Comparison of ENCODE assay signal across 1 cellular context in the genomic region with DNA sequence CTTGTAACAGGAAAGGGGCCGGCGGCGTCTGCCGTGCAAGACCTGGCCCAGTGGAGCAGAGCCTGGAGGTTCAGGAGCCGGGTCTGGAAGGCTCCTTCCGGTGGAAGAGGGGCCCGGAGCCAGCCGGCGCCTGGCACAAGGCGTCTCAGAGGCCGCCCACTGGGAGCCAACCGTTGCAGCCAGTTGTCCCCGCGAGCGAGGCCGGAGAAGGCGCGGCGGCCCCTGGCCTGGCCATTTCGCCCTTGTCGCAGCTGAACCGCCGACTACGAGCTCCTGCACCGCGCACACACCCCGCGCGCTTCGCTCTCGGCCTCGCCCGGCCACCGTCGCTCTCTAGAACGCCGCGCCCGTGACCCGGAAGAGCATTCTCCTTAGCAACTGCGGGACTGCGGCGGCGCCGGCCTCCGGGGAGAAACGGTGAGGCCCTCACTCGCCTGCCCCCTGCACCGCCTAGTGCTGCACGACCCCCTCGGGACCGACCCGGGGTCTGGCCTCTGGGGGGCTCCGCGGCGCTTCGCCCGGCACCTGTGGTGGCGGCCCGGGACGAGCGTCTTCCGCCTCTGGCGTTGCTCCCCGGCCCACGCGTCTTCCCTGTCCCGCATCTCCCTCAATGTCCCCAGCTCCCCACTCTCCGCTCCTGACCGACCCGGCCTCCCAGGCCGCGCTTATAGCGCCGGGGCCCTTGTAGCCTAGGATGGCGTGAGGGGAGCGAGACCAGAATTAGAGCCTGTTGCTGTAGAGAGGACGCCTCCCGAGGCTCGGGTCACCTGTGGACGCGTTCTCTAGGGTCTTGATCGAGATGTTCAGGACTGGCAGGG.
A peak's percentile ranks its signal among the peaks of the same experiment; 100 is the strongest.
TF ChIP-seq lines count a peak whose summit lies in the region.

A gene with protein sequence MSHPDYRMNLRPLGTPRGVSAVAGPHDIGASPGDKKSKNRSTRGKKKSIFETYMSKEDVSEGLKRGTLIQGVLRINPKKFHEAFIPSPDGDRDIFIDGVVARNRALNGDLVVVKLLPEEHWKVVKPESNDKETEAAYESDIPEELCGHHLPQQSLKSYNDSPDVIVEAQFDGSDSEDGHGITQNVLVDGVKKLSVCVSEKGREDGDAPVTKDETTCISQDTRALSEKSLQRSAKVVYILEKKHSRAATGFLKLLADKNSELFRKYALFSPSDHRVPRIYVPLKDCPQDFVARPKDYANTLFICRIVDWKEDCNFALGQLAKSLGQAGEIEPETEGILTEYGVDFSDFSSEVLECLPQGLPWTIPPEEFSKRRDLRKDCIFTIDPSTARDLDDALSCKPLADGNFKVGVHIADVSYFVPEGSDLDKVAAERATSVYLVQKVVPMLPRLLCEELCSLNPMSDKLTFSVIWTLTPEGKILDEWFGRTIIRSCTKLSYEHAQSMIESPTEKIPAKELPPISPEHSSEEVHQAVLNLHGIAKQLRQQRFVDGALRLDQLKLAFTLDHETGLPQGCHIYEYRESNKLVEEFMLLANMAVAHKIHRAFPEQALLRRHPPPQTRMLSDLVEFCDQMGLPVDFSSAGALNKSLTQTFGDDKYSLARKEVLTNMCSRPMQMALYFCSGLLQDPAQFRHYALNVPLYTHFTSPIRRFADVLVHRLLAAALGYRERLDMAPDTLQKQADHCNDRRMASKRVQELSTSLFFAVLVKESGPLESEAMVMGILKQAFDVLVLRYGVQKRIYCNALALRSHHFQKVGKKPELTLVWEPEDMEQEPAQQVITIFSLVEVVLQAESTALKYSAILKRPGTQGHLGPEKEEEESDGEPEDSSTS (plus strand): TSS at position 365 of the 818 bp plus-strand sequence. CDS start 53,215 bp downstream, outside the sequence.

TF ChIP-seq in WTC11, 78 proteins besides CTCF, POLR2A, EP300 and RAD21 (continued from another document and continues in another):
- TF ChIP-seq, protein P1, sequence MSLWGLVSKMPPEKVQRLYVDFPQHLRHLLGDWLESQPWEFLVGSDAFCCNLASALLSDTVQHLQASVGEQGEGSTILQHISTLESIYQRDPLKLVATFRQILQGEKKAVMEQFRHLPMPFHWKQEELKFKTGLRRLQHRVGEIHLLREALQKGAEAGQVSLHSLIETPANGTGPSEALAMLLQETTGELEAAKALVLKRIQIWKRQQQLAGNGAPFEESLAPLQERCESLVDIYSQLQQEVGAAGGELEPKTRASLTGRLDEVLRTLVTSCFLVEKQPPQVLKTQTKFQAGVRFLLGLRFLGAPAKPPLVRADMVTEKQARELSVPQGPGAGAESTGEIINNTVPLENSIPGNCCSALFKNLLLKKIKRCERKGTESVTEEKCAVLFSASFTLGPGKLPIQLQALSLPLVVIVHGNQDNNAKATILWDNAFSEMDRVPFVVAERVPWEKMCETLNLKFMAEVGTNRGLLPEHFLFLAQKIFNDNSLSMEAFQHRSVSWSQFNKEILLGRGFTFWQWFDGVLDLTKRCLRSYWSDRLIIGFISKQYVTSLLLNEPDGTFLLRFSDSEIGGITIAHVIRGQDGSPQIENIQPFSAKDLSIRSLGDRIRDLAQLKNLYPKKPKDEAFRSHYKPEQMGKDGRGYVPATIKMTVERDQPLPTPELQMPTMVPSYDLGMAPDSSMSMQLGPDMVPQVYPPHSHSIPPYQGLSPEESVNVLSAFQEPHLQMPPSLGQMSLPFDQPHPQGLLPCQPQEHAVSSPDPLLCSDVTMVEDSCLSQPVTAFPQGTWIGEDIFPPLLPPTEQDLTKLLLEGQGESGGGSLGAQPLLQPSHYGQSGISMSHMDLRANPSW (CRISPR knock-in tag; conservative IDR thresholded peaks at IDR 0.05; ENCODE audit: low read depth): no peak
- TF ChIP-seq, protein P2, sequence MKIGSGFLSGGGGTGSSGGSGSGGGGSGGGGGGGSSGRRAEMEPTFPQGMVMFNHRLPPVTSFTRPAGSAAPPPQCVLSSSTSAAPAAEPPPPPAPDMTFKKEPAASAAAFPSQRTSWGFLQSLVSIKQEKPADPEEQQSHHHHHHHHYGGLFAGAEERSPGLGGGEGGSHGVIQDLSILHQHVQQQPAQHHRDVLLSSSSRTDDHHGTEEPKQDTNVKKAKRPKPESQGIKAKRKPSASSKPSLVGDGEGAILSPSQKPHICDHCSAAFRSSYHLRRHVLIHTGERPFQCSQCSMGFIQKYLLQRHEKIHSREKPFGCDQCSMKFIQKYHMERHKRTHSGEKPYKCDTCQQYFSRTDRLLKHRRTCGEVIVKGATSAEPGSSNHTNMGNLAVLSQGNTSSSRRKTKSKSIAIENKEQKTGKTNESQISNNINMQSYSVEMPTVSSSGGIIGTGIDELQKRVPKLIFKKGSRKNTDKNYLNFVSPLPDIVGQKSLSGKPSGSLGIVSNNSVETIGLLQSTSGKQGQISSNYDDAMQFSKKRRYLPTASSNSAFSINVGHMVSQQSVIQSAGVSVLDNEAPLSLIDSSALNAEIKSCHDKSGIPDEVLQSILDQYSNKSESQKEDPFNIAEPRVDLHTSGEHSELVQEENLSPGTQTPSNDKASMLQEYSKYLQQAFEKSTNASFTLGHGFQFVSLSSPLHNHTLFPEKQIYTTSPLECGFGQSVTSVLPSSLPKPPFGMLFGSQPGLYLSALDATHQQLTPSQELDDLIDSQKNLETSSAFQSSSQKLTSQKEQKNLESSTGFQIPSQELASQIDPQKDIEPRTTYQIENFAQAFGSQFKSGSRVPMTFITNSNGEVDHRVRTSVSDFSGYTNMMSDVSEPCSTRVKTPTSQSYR (CRISPR knock-in tag; IDR thresholded peaks at IDR 0.05): peak; percentile 22; the same call in 1 of the 2 replicates
- TF ChIP-seq ZBTB21 (CRISPR knock-in tag; IDR thresholded peaks at IDR 0.05; ENCODE audit: borderline replicate concordance) (0 out of 2 replicates have a peak, but pooled peaks have one; percentile 50), OVOL2 (CRISPR knock-in tag; IDR thresholded peaks at IDR 0.05; ENCODE audit: borderline replicate concordance) (no peak), GABPB1 (CRISPR knock-in tag; IDR thresholded peaks at IDR 0.05) (peak; percentile 91), PRRX2 (CRISPR knock-in tag; IDR thresholded peaks at IDR 0.05) (no peak), CREM (CRISPR knock-in tag; IDR thresholded peaks at IDR 0.05) (peak; percentile 52; the same call in 1 of the 2 replicates), SP1 (CRISPR knock-in tag; conservative IDR thresholded peaks at IDR 0.05) (peak; percentile 78), ETV6 (CRISPR knock-in tag; IDR thresholded peaks at IDR 0.05) (peak; percentile 97), CREB1 (CRISPR knock-in tag; IDR thresholded peaks at IDR 0.05) (no peak), TEAD1 (CRISPR knock-in tag; IDR thresholded peaks at IDR 0.05) (peak; percentile 63; the same call in 1 of the 2 replicates), SOX15 (CRISPR knock-in tag; IDR thresholded peaks at IDR 0.05) (no peak), KAT7 (CRISPR knock-in tag; IDR thresholded peaks at IDR 0.05; ENCODE audit: borderline replicate concordance) (peak; percentile 27; the same call in 1 of the 2 replicates), FOXP1 (CRISPR knock-in tag; IDR thresholded peaks at IDR 0.05; ENCODE audit: borderline replicate concordance) (peak; percentile 91)
- TF ChIP-seq, protein P3, sequence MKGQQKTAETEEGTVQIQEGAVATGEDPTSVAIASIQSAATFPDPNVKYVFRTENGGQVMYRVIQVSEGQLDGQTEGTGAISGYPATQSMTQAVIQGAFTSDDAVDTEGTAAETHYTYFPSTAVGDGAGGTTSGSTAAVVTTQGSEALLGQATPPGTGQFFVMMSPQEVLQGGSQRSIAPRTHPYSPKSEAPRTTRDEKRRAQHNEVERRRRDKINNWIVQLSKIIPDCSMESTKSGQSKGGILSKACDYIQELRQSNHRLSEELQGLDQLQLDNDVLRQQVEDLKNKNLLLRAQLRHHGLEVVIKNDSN (CRISPR knock-in tag; IDR thresholded peaks at IDR 0.05): peak; percentile 73
- TF ChIP-seq, protein P4, sequence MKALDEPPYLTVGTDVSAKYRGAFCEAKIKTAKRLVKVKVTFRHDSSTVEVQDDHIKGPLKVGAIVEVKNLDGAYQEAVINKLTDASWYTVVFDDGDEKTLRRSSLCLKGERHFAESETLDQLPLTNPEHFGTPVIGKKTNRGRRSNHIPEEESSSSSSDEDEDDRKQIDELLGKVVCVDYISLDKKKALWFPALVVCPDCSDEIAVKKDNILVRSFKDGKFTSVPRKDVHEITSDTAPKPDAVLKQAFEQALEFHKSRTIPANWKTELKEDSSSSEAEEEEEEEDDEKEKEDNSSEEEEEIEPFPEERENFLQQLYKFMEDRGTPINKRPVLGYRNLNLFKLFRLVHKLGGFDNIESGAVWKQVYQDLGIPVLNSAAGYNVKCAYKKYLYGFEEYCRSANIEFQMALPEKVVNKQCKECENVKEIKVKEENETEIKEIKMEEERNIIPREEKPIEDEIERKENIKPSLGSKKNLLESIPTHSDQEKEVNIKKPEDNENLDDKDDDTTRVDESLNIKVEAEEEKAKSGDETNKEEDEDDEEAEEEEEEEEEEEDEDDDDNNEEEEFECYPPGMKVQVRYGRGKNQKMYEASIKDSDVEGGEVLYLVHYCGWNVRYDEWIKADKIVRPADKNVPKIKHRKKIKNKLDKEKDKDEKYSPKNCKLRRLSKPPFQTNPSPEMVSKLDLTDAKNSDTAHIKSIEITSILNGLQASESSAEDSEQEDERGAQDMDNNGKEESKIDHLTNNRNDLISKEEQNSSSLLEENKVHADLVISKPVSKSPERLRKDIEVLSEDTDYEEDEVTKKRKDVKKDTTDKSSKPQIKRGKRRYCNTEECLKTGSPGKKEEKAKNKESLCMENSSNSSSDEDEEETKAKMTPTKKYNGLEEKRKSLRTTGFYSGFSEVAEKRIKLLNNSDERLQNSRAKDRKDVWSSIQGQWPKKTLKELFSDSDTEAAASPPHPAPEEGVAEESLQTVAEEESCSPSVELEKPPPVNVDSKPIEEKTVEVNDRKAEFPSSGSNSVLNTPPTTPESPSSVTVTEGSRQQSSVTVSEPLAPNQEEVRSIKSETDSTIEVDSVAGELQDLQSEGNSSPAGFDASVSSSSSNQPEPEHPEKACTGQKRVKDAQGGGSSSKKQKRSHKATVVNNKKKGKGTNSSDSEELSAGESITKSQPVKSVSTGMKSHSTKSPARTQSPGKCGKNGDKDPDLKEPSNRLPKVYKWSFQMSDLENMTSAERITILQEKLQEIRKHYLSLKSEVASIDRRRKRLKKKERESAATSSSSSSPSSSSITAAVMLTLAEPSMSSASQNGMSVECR (CRISPR knock-in tag; IDR thresholded peaks at IDR 0.05; ENCODE audit: borderline replicate concordance): peak; percentile 37; the same call in 1 of the 2 replicates
- TF ChIP-seq, protein P5, sequence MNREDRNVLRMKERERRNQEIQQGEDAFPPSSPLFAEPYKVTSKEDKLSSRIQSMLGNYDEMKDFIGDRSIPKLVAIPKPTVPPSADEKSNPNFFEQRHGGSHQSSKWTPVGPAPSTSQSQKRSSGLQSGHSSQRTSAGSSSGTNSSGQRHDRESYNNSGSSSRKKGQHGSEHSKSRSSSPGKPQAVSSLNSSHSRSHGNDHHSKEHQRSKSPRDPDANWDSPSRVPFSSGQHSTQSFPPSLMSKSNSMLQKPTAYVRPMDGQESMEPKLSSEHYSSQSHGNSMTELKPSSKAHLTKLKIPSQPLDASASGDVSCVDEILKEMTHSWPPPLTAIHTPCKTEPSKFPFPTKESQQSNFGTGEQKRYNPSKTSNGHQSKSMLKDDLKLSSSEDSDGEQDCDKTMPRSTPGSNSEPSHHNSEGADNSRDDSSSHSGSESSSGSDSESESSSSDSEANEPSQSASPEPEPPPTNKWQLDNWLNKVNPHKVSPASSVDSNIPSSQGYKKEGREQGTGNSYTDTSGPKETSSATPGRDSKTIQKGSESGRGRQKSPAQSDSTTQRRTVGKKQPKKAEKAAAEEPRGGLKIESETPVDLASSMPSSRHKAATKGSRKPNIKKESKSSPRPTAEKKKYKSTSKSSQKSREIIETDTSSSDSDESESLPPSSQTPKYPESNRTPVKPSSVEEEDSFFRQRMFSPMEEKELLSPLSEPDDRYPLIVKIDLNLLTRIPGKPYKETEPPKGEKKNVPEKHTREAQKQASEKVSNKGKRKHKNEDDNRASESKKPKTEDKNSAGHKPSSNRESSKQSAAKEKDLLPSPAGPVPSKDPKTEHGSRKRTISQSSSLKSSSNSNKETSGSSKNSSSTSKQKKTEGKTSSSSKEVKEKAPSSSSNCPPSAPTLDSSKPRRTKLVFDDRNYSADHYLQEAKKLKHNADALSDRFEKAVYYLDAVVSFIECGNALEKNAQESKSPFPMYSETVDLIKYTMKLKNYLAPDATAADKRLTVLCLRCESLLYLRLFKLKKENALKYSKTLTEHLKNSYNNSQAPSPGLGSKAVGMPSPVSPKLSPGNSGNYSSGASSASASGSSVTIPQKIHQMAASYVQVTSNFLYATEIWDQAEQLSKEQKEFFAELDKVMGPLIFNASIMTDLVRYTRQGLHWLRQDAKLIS (CRISPR knock-in tag; IDR thresholded peaks at IDR 0.05; ENCODE audit: borderline replicate concordance): no peak
- TF ChIP-seq, protein P6, sequence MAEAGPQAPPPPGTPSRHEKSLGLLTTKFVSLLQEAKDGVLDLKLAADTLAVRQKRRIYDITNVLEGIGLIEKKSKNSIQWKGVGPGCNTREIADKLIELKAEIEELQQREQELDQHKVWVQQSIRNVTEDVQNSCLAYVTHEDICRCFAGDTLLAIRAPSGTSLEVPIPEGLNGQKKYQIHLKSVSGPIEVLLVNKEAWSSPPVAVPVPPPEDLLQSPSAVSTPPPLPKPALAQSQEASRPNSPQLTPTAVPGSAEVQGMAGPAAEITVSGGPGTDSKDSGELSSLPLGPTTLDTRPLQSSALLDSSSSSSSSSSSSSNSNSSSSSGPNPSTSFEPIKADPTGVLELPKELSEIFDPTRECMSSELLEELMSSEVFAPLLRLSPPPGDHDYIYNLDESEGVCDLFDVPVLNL (CRISPR knock-in tag; IDR thresholded peaks at IDR 0.05; ENCODE audit: borderline replicate concordance, low read depth): 0 out of 2 replicates have a peak, but pooled peaks have one; percentile 66
- TF ChIP-seq, protein P7, sequence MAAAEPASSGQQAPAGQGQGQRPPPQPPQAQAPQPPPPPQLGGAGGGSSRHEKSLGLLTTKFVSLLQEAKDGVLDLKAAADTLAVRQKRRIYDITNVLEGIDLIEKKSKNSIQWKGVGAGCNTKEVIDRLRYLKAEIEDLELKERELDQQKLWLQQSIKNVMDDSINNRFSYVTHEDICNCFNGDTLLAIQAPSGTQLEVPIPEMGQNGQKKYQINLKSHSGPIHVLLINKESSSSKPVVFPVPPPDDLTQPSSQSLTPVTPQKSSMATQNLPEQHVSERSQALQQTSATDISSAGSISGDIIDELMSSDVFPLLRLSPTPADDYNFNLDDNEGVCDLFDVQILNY (CRISPR knock-in tag; IDR thresholded peaks at IDR 0.05): no peak
